In genomic region chr15:98953000-98953776, GRCh38 we compare ENCODE assay signal across 9 cellular contexts. TPM values are rescaled to one million over a fixed set of nuclear protein-coding genes. Genes with fewer than 3 reads are reported as not detected.
A peak's percentile ranks its signal among the peaks of the same experiment; 100 is the strongest.
DNase-seq lines count a peak whose midpoint lies in the region; ATAC-seq lines count a peak whose summit lies in the region.
"Had no signal": no experiment of that assay in that cellular context is flagged by ENCODE, and none has a peak within 500 bp of the region (broad histone marks: within the 10 kb centered on the region; RNA-seq: fewer than 3 reads in every experiment).

No MANE protein-coding gene starts in this region.

- peaks cover 0 to 1% (median 0%) of the 10 kb centered on the region in 8 donors for H3K9me3 Mint-ChIP-seq in CD4-positive, alpha-beta memory T cell
- no peaks in the 10 kb centered on the region for H3K9me3 Mint-ChIP-seq in activated CD4-positive, alpha-beta memory T cell treated with anti-CD3 and anti-CD28 coated beads, Interleukin-2, amount 10 ng/mL, durations not matched to agents 7 days and 5 days

- H3K27ac ChIP-seq in CD4-positive, alpha-beta memory T cell (ENCODE audit: low read depth, low read length): no peak overlapping the region
- H3K27ac ChIP-seq in muscle layer of colon (ENCODE audit: low read depth, low read length): peak overlapping the region; percentile 79

- intact Hi-C loops in CD4-positive, alpha-beta memory T cell (cut with micrococcal nuclease): no loop called here

- H3K27me3 Mint-ChIP-seq in CD4-positive, alpha-beta memory T cell: no peaks in the 10 kb centered on the region
- no peaks in the 10 kb centered on the region for H3K27me3 Mint-ChIP-seq in activated CD4-positive, alpha-beta memory T cell treated with anti-CD3 and anti-CD28 coated beads, Interleukin-2, amount 10 ng/mL, durations not matched to agents 7 days and 5 days

- peaks cover 14 to 18% of the 10 kb centered on the region in 2 donors for H3K36me3 Mint-ChIP-seq in CD4-positive, alpha-beta memory T cell
- no peaks in the 10 kb centered on the region for H3K36me3 Mint-ChIP-seq in activated CD4-positive, alpha-beta memory T cell treated with anti-CD3 and anti-CD28 coated beads, Interleukin-2, amount 10 ng/mL, durations not matched to agents 7 days and 5 days (ENCODE audit: low read depth)

- no peaks in the 10 kb centered on the region for H3K36me3 ChIP-seq in CD4-positive, alpha-beta memory T cell (ENCODE audit: insufficient read depth, low read length)
- H3K36me3 ChIP-seq in muscle layer of colon (ENCODE audit: insufficient read depth, low read length): peaks cover 51% of the 10 kb centered on the region

- H3K4me1 ChIP-seq in CD4-positive, alpha-beta memory T cell (ENCODE audit: insufficient read depth, low read length): peaks cover 4% of the 10 kb centered on the region
- peaks cover 39% of the 10 kb centered on the region for H3K4me1 ChIP-seq in muscle layer of colon (ENCODE audit: insufficient read depth, low read length)

- peak overlapping the region in 2 of 8 donors; percentile 6 for H3K4me3 Mint-ChIP-seq in CD4-positive, alpha-beta memory T cell
- no peak overlapping the region for H3K4me3 Mint-ChIP-seq in activated CD4-positive, alpha-beta memory T cell treated with anti-CD3 and anti-CD28 coated beads, Interleukin-2, amount 10 ng/mL, durations not matched to agents 7 days and 5 days

- peak overlapping the region; percentile 23 for H3K9ac ChIP-seq in muscle layer of colon (ENCODE audit: low read length)

- peak overlapping the region in 4 of 7 donors; percentile 51 to 83 (median 65) for H3K27ac Mint-ChIP-seq in CD4-positive, alpha-beta memory T cell
- H3K27ac Mint-ChIP-seq in activated CD4-positive, alpha-beta memory T cell treated with anti-CD3 and anti-CD28 coated beads, Interleukin-2, amount 10 ng/mL, durations not matched to agents 7 days and 5 days: peak overlapping the region; percentile 57

- H3K27me3 ChIP-seq in CD4-positive, alpha-beta memory T cell (ENCODE audit: insufficient read depth, low read length): no peaks in the 10 kb centered on the region
- H3K27me3 ChIP-seq in muscle layer of colon (ENCODE audit: control insufficient read depth in 1 of 2, insufficient read depth in 2 of 2, low read length in 2 of 2): no peaks in the 10 kb centered on the region

- H3K4me1 Mint-ChIP-seq in CD4-positive, alpha-beta memory T cell: peaks cover 6 to 20% (median 8%) of the 10 kb centered on the region in 4 donors
- peaks cover 21% of the 10 kb centered on the region for H3K4me1 Mint-ChIP-seq in activated CD4-positive, alpha-beta memory T cell treated with anti-CD3 and anti-CD28 coated beads, Interleukin-2, amount 10 ng/mL, durations not matched to agents 7 days and 5 days

- ATAC-seq in GM21390 (IDR thresholded peaks at IDR 0.05; ENCODE audit: unreplicated experiment) (peak; percentile 34), GM18519 (IDR thresholded peaks at IDR 0.05; ENCODE audit: low FRiP score, unreplicated experiment) (no peak)

- H3K4me3 ChIP-seq in CD4-positive, alpha-beta memory T cell (ENCODE audit: low read length in 2 of 2): no peak overlapping the region
- H3K4me3 ChIP-seq in muscle layer of colon (ENCODE audit: low read depth in 1 of 2, low read length in 2 of 2): no peak overlapping the region

- no peak for DNase-seq in CD4-positive, alpha-beta memory T cell
- peak; percentile 52 for DNase-seq in activated CD4-positive, alpha-beta memory T cell treated with anti-CD3 and anti-CD28 coated beads, Interleukin-2, amount 10 ng/mL, durations not matched to agents 7 days and 5 days
- DNase-seq in NCI-H1930 (lab: John Stamatoyannopoulos, UW) (no peak), NCI-H2107 (lab: John Stamatoyannopoulos, UW) (no peak)
- DNase-seq in activated effector memory CD4-positive, alpha-beta T cell treated with anti-CD3 and anti-CD28 coated beads, Interleukin-2, amount 50 U/mL, for 16 hours: no peak

- H3K9me3 ChIP-seq in CD4-positive, alpha-beta memory T cell (ENCODE audit: control insufficient read depth in 1 of 2, low read length in 2 of 2): no peaks in the 10 kb centered on the region
- H3K9me3 ChIP-seq in muscle layer of colon (ENCODE audit: low read length): no peaks in the 10 kb centered on the region

- CTCF ChIA-PET in CD4-positive, alpha-beta memory T cell (lab: Charles Lee; ENCODE audit: partially characterized antibody): no interaction called here
- CTCF ChIA-PET in activated CD4-positive, alpha-beta memory T cell treated with anti-CD3 and anti-CD28 coated beads, Interleukin-2, amount 10 ng/mL, durations not matched to agents 7 days and 5 days (lab: Charles Lee): interaction anchor here (2.0 kb wide), 1 partner anchor 72 kb away, joined by 5 read pairs; no protein-coding TSS in a partner anchor

- POLR2A ChIA-PET in CD4-positive, alpha-beta memory T cell (lab: Charles Lee; ENCODE audit: partially characterized antibody): no interaction called here
- POLR2A ChIA-PET in activated CD4-positive, alpha-beta memory T cell treated with anti-CD3 and anti-CD28 coated beads, Interleukin-2, amount 10 ng/mL, durations not matched to agents 7 days and 5 days (lab: Charles Lee): no interaction called here

RNA-seq across cellular contexts. Expression of gene PGPEP1L, which starts 54.4 kb away (rescaled TPM):
- total RNA-seq in CD4-positive, alpha-beta memory T cell: not detected
- not detected for polyA plus RNA-seq in CD4-positive, alpha-beta memory T cell
- total RNA-seq in activated CD4-positive, alpha-beta memory T cell treated with anti-CD3 and anti-CD28 coated beads, Interleukin-2, amount 10 ng/mL, durations not matched to agents 7 days and 5 days: not detected
- polyA plus RNA-seq: keratinocyte had no signal
